ENCODE assay signal across 8 cellular contexts in genomic region chr1:23793018-23793781, GRCh38. TPM values are rescaled to one million over a fixed set of nuclear protein-coding genes. Genes with fewer than 3 reads are reported as not detected.
DNase-seq lines count a peak whose midpoint lies in the region; ATAC-seq and TF ChIP-seq lines count a peak whose summit lies in the region.

No MANE protein-coding gene starts in this region.

- peaks cover 77% of the 10 kb centered on the region for H3K36me3 Mint-ChIP-seq in activated T-cell treated with anti-CD3 and anti-CD28 coated beads, Interleukin-2, amount 50 U/mL, for 24 hours (ENCODE audit: low read depth)

- no peak overlapping the region for H3K27ac ChIP-seq in left ventricle myocardium inferior (replicated peaks)

- H3K9me3 Mint-ChIP-seq in activated T-cell treated with anti-CD3 and anti-CD28 coated beads, Interleukin-2, amount 50 U/mL, for 24 hours: no peaks in the 10 kb centered on the region
- H3K9me3 Mint-ChIP-seq in stimulated activated naive CD8-positive, alpha-beta T cell treated with anti-CD3 and anti-CD28 coated beads, Interleukin-15, amount 100 ng/mL, for 72 hours: no peaks in the 10 kb centered on the region

- H3K27me3 ChIP-seq in left ventricle myocardium inferior (ENCODE audit: low read depth): no peaks in the 10 kb centered on the region

- H3K27ac Mint-ChIP-seq in activated T-cell treated with anti-CD3 and anti-CD28 coated beads, Interleukin-2, amount 50 U/mL, for 24 hours: peak overlapping the region; percentile 84
- H3K27ac Mint-ChIP-seq in stimulated activated naive CD8-positive, alpha-beta T cell treated with anti-CD3 and anti-CD28 coated beads, Interleukin-15, amount 100 ng/mL, for 72 hours: peak overlapping the region; percentile 63 to 72

- ATAC-seq in stimulated activated naive CD8-positive, alpha-beta T cell treated with anti-CD3 and anti-CD28 coated beads, Interleukin-15, amount 100 ng/mL, for 72 hours: peak; percentile 30
- no peak for ATAC-seq in HG02840 (IDR thresholded peaks at IDR 0.05; ENCODE audit: low FRiP score, unreplicated experiment)
- no peak for ATAC-seq in HG03095 (IDR thresholded peaks at IDR 0.05; ENCODE audit: unreplicated experiment)

- intact Hi-C loops in left ventricle myocardium inferior (cut with micrococcal nuclease): no loop called here

- H3K36me3 ChIP-seq in left ventricle myocardium inferior: peaks cover 34% of the 10 kb centered on the region

- no peaks in the 10 kb centered on the region for H3K27me3 Mint-ChIP-seq in activated T-cell treated with anti-CD3 and anti-CD28 coated beads, Interleukin-2, amount 50 U/mL, for 24 hours
- H3K27me3 Mint-ChIP-seq in stimulated activated naive CD8-positive, alpha-beta T cell treated with anti-CD3 and anti-CD28 coated beads, Interleukin-15, amount 100 ng/mL, for 72 hours: no peaks in the 10 kb centered on the region

- no peaks in the 10 kb centered on the region for H3K9me3 ChIP-seq in left ventricle myocardium inferior (replicated peaks)

- DNase-seq in activated gamma-delta T cell treated with Interleukin-2 at 50 U/mL for 16 hours: peak; percentile 22
- DNase-seq in activated gamma-delta T cell (lab: John Stamatoyannopoulos, UW): no peak
- DNase-seq in activated T-cell treated with anti-CD3 and anti-CD28 coated beads, Interleukin-2, amount 50 U/mL, for 24 hours: peak; percentile 40
- peak; percentile 30 for DNase-seq in left ventricle myocardium inferior
- DNase-seq in stimulated activated naive CD8-positive, alpha-beta T cell treated with anti-CD3 and anti-CD28 coated beads, Interleukin-15, amount 100 ng/mL, for 72 hours: peak in 1 of 2 donors; percentile 49
- no peak for DNase-seq in kidney glomerular epithelial cell (lab: John Stamatoyannopoulos, UW)

- peaks cover 41% of the 10 kb centered on the region for H3K4me1 ChIP-seq in left ventricle myocardium inferior

- H3K4me3 ChIP-seq in left ventricle myocardium inferior: no peak overlapping the region

- peaks cover 33% of the 10 kb centered on the region for H3K4me1 Mint-ChIP-seq in activated T-cell treated with anti-CD3 and anti-CD28 coated beads, Interleukin-2, amount 50 U/mL, for 24 hours (ENCODE audit: low read depth)
- peaks cover 52% of the 10 kb centered on the region for H3K4me1 Mint-ChIP-seq in stimulated activated naive CD8-positive, alpha-beta T cell treated with anti-CD3 and anti-CD28 coated beads, Interleukin-15, amount 100 ng/mL, for 72 hours

- H3K4me3 Mint-ChIP-seq in activated T-cell treated with anti-CD3 and anti-CD28 coated beads, Interleukin-2, amount 50 U/mL, for 24 hours: peak overlapping the region; percentile 98
- peak overlapping the region; percentile 29 to 46 for H3K4me3 Mint-ChIP-seq in stimulated activated naive CD8-positive, alpha-beta T cell treated with anti-CD3 and anti-CD28 coated beads, Interleukin-15, amount 100 ng/mL, for 72 hours

- no peak for TF ChIP-seq CTCF in left ventricle myocardium inferior (IDR thresholded peaks at IDR 0.05; ENCODE audit: borderline replicate concordance)

RNA-seq across cellular contexts. Expression of gene LYPLA2, which starts 2.3 kb away (rescaled TPM):
- total RNA-seq in left ventricle myocardium inferior: 26.2 TPM

RNA-seq across cellular contexts. Expression of gene GALE, which starts 7.4 kb away (rescaled TPM):
- total RNA-seq in left ventricle myocardium inferior: 6.3 TPM

RNA-seq across cellular contexts. Expression of gene PITHD1, which starts 15.0 kb away (rescaled TPM):
- total RNA-seq in left ventricle myocardium inferior: 40.3 TPM

RNA-seq across cellular contexts. Expression of gene HMGCL, which starts 32.0 kb away (rescaled TPM):
- total RNA-seq in left ventricle myocardium inferior: 31.9 TPM

RNA-seq across cellular contexts. Expression of gene ELOA, which starts 49.9 kb away (rescaled TPM):
- total RNA-seq in left ventricle myocardium inferior: 29.1 TPM

Comparison
In these comparisons a context has a peak if more than half of its experiments do, and no peak if none do; other contexts are left out.
1. DNase-seq: peak in activated gamma-delta T cell treated with Interleukin-2 at 50 U/mL for 16 hours (single experiment), activated T-cell treated with anti-CD3 and anti-CD28 coated beads, Interleukin-2, amount 50 U/mL, for 24 hours (single experiment) and left ventricle myocardium inferior (single experiment); none in activated gamma-delta T cell (single experiment) and kidney glomerular epithelial cell (single experiment).